Comparison of ENCODE assay signal across 22 cellular contexts in the genomic region with DNA sequence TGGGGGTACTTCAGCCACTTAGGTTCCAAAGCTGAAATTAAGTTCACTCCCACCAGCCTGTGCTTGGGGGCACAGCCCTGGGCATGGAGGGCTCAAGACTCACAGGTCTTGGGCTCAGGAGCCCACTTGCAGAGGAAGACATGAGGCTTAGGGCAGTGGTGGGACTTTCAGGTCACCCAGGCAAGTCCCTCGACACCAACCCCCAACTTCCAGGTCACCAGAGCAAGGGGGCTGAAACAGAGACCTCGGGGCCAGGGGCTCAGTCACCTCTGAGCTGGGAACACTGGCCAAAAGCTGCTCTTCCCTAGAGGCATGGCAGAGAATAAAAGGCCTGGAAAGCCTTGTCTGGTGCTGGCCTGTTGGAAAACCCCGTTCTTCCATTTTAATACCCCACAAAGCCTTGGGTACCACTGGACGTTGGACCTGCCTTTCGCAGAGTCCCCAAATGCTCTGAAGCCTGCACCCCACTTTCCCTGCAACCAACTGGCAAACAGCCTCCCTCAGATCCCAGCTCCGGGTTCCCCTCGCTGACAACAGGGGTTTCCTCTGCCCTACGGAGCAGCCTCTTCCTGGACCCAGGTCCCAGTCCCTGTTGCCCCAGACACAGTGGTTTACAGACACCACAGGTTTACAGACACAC.
"Had no signal": no experiment of that assay in that cellular context is flagged by ENCODE, and none has a peak within 500 bp of the region (broad histone marks: within the 10 kb centered on the region; RNA-seq: fewer than 3 reads in every experiment).

No MANE protein-coding gene starts in this region.

- H3K36me3 Mint-ChIP-seq: memory B cell; natural killer cell; stimulated activated memory B cell treated with anti-CD40 and anti-IgM and Interleukin-4, amounts not matched to agents 10 μg/mL and 1 μg/mL and 100 μg/mL, for 72 hours had no signal

- H3K4me1 Mint-ChIP-seq: memory B cell; stimulated activated memory B cell treated with anti-CD40 and anti-IgM and Interleukin-4, amounts not matched to agents 10 μg/mL and 1 μg/mL and 100 μg/mL, for 72 hours had no signal

- ATAC-seq: gastrocnemius medialis; left cardiac atrium; left ventricle myocardium superior; lower lobe of right lung; natural killer cell; right cardiac atrium; stimulated activated memory B cell treated with anti-CD40 and anti-IgM and Interleukin-4, amounts not matched to agents 10 μg/mL and 1 μg/mL and 100 μg/mL, for 72 hours; stimulated activated naive CD8-positive, alpha-beta T cell treated with anti-CD3 and anti-CD28 coated beads, Interleukin-15, Interleukin-2, amounts not matched to agents 100 U/mL and 50 U/mL, for 24 hours; upper lobe of right lung had no signal

- H3K27me3 ChIP-seq: gastrocnemius medialis, tibial nerve, upper lobe of right lung, uterus had no signal

- DNase-seq: dorsolateral prefrontal cortex; effector CD4-positive, alpha-beta T cell; foreskin fibroblast; gastrocnemius medialis; left cardiac atrium; left ventricle myocardium superior; lower lobe of right lung; natural killer cell; right cardiac atrium; spleen; stimulated activated CD4-positive, alpha-beta T cell treated with anti-CD3 and anti-CD28 coated beads, Interleukin-4, amount 100 ng/mL, for 4 hours; stimulated activated naive CD8-positive, alpha-beta T cell treated with anti-CD3 and anti-CD28 coated beads, Interleukin-15, Interleukin-2, amounts not matched to agents 100 U/mL and 50 U/mL, for 24 hours; upper lobe of right lung; uterus had no signal

- H3K36me3 ChIP-seq: gastrocnemius medialis, lower lobe of right lung, neutrophil, prostate gland, spleen, thoracic aorta, tibial nerve, upper lobe of right lung, uterus had no signal

- H3K27ac Mint-ChIP-seq: memory B cell; natural killer cell; stimulated activated memory B cell treated with anti-CD40 and anti-IgM and Interleukin-4, amounts not matched to agents 10 μg/mL and 1 μg/mL and 100 μg/mL, for 72 hours had no signal

- H3K9me3 ChIP-seq: gastrocnemius medialis, lower lobe of right lung, neutrophil, prostate gland, spleen, thoracic aorta, tibial nerve, upper lobe of right lung, uterus had no signal

- H3K4me3 Mint-ChIP-seq: memory B cell; natural killer cell; stimulated activated memory B cell treated with anti-CD40 and anti-IgM and Interleukin-4, amounts not matched to agents 10 μg/mL and 1 μg/mL and 100 μg/mL, for 72 hours had no signal

- H3K27ac ChIP-seq: dorsolateral prefrontal cortex, gastrocnemius medialis, hepatocyte, lower lobe of right lung, neutrophil, prostate gland, skin epidermis, spleen, thoracic aorta, tibial nerve, upper lobe of right lung, uterus had no signal

- H3K9me3 Mint-ChIP-seq: memory B cell; natural killer cell; stimulated activated memory B cell treated with anti-CD40 and anti-IgM and Interleukin-4, amounts not matched to agents 10 μg/mL and 1 μg/mL and 100 μg/mL, for 72 hours had no signal

- H3K4me1 ChIP-seq: gastrocnemius medialis, lower lobe of right lung, prostate gland, spleen, upper lobe of right lung, uterus had no signal

- H3K4me3 ChIP-seq: dorsolateral prefrontal cortex, gastrocnemius medialis, hepatocyte, lower lobe of right lung, prostate gland, skin epidermis, spleen, thoracic aorta, tibial nerve, upper lobe of right lung, uterus had no signal
